ENCODE assay signal across 14 cellular contexts in genomic region chr3:171752329-171752728, GRCh38.
"Had no signal": no experiment of that assay in that cellular context is flagged by ENCODE, and none has a peak within 500 bp of the region (broad histone marks: within the 10 kb centered on the region; RNA-seq: fewer than 3 reads in every experiment).

No MANE protein-coding gene starts in this region.

- H3K9me3 ChIP-seq: upper lobe of left lung had no signal

- DNase-seq: activated CD4-positive, alpha-beta T cell treated with anti-CD3 and anti-CD28 coated beads, Interleukin-2, amount 50 U/mL, for 4 hours; activated CD4-positive, CD25-positive, alpha-beta regulatory T cell treated with anti-CD3 and anti-CD28 coated beads, Interleukin-2, amount 50 U/mL, for 72 hours; activated naive CD4-positive, alpha-beta T cell treated with Interleukin-2 at 50 U/mL for 16 hours; activated T-cell treated with anti-CD3 and anti-CD28 coated beads for 4 hours; cerebellar nuclear complex; effector memory CD4-positive, alpha-beta T cell; kidney; mesendoderm; natural killer cell; stimulated activated CD4-positive, alpha-beta T cell treated with anti-CD3 and anti-CD28 coated beads, Interleukin-4, amount 100 ng/mL, for 24 hours; stimulated activated naive CD8-positive, alpha-beta T cell treated with anti-CD3 and anti-CD28 coated beads, Interleukin-15, Interleukin-2, amounts not matched to agents 100 U/mL and 50 U/mL, for 24 hours; upper lobe of left lung had no signal

- H3K36me3 ChIP-seq: upper lobe of left lung had no signal

- H3K4me3 ChIP-seq: hepatocyte, upper lobe of left lung had no signal

- H3K27me3 ChIP-seq: hepatocyte, upper lobe of left lung had no signal

- ATAC-seq: activated T-helper 17 cell treated with anti-CD3 and anti-CD28 coated beads, Interleukin-2, amount 50 U/mL, for 72 hours; natural killer cell; stimulated activated naive CD8-positive, alpha-beta T cell treated with anti-CD3 and anti-CD28 coated beads, Interleukin-15, Interleukin-2, amounts not matched to agents 100 U/mL and 50 U/mL, for 24 hours had no signal

- H3K27ac ChIP-seq: hepatocyte, upper lobe of left lung had no signal
